In the genomic region with DNA sequence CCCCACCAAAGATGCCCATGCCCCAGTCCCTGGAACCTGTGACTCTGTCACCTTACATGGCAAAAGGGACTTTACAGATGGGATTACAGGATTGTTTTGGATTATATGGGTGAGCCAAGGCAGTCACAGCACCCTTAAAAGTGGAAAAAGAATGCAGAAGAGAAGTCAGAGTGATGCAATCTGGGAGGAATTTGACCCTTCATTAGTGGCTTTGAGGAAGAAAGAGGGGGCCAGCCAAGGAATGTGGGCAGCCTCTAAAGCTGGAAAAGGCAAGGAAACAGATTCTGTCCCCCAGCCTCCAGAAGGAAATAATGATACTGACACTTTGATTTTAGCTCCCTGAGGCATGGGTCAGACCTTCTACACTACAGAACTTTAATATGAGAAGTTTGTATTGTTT, we compare ENCODE assay signal across 20 cellular contexts.
"Had no signal": no experiment of that assay in that cellular context is flagged by ENCODE, and none has a peak within 500 bp of the region (broad histone marks: within the 10 kb centered on the region; RNA-seq: fewer than 3 reads in every experiment).

No MANE protein-coding gene starts in this region.

- H3K36me3 ChIP-seq: lower lobe of right lung, prostate gland, stomach had no signal

- H3K79me2 ChIP-seq: hepatocyte had no signal

- H3K4me3 Mint-ChIP-seq: activated CD4-positive, alpha-beta T cell treated with anti-CD3 and anti-CD28 coated beads, Interleukin-2, amount 10 ng/mL, durations not matched to agents 7 days and 5 days; activated T-cell treated with anti-CD3 and anti-CD28 coated beads, Interleukin-2, amount 50 U/mL, for 4 hours; brain; effector memory CD8-positive, alpha-beta T cell; nephron progenitor cell; T-helper 1 cell treated with Interleukin-12 subunit alpha and Interleukin-12 subunit beta and Interleukin-4 antibody, amounts not matched to agents 30 μg/mL and 1 μg/mL, for 36 hours; type B pancreatic cell had no signal

- H3K27me3 Mint-ChIP-seq: activated CD4-positive, alpha-beta T cell treated with anti-CD3 and anti-CD28 coated beads, Interleukin-2, amount 10 ng/mL, durations not matched to agents 7 days and 5 days; type B pancreatic cell had no signal

- DNase-seq: activated CD4-positive, alpha-beta T cell treated with anti-CD3 and anti-CD28 coated beads, Interleukin-2, amount 10 ng/mL, durations not matched to agents 7 days and 5 days; activated CD8-positive, alpha-beta memory T cell treated with anti-CD3 and anti-CD28 coated beads, Interleukin-2, amount 50 U/mL, for 4 hours; activated effector memory CD4-positive, alpha-beta T cell treated with anti-CD3 and anti-CD28 coated beads, Interleukin-2, amount 50 U/mL, for 16 hours; activated naive CD4-positive, alpha-beta T cell treated with anti-CD3 and anti-CD28 coated beads, Interleukin-2, amount 50 U/mL, for 16 hours; activated T-cell treated with anti-CD3 and anti-CD28 coated beads, Interleukin-2, amount 50 U/mL, for 4 hours; caudate nucleus; effector memory CD8-positive, alpha-beta T cell; lower lobe of right lung; midbrain; nephron progenitor cell; right cardiac atrium; stimulated activated CD4-positive, alpha-beta T cell treated with anti-CD3 and anti-CD28 coated beads, Interleukin-15, amount 100 ng/mL, for 24 hours; stimulated activated CD4-positive, alpha-beta T cell treated with anti-CD3 and anti-CD28 coated beads, Interleukin-4, amount 100 ng/mL, for 1 hour; stomach had no signal

- H3K4me3 ChIP-seq: hepatocyte, lower lobe of right lung, prostate gland, skin epidermis, stomach had no signal

- H3K4me1 Mint-ChIP-seq: activated CD4-positive, alpha-beta T cell treated with anti-CD3 and anti-CD28 coated beads, Interleukin-2, amount 10 ng/mL, durations not matched to agents 7 days and 5 days had no signal

- H2AFZ ChIP-seq: hepatocyte had no signal

- H3K27me3 ChIP-seq: hepatocyte, stomach had no signal

- ATAC-seq: activated T-cell treated with anti-CD3 and anti-CD28 coated beads, Interleukin-2, amount 50 U/mL, for 4 hours; effector memory CD8-positive, alpha-beta T cell; lower lobe of right lung; right cardiac atrium had no signal

- H3K4me2 ChIP-seq: hepatocyte had no signal

- H3K27ac Mint-ChIP-seq: activated CD4-positive, alpha-beta T cell treated with anti-CD3 and anti-CD28 coated beads, Interleukin-2, amount 10 ng/mL, durations not matched to agents 7 days and 5 days; brain; effector memory CD8-positive, alpha-beta T cell; nephron progenitor cell; T-helper 1 cell treated with Interleukin-12 subunit alpha and Interleukin-12 subunit beta and Interleukin-4 antibody, amounts not matched to agents 30 μg/mL and 1 μg/mL, for 36 hours; type B pancreatic cell had no signal

- H3K36me3 Mint-ChIP-seq: brain, type B pancreatic cell had no signal

- H3K4me1 ChIP-seq: lower lobe of right lung, prostate gland, stomach had no signal

- H3K9me3 Mint-ChIP-seq: activated T-cell treated with anti-CD3 and anti-CD28 coated beads, Interleukin-2, amount 50 U/mL, for 4 hours had no signal

- H3K9me3 ChIP-seq: lower lobe of right lung, prostate gland had no signal

- H3K27ac ChIP-seq: hepatocyte, lower lobe of right lung, prostate gland, skin epidermis, stomach had no signal
